In genomic region chr19:40802300-40803169, GRCh38 we compare ENCODE assay signal across 9 cellular contexts. TPM values are rescaled to one million over a fixed set of nuclear protein-coding genes. Genes with fewer than 3 reads are reported as not detected.
DNase-seq lines count a peak whose midpoint lies in the region; ATAC-seq and TF ChIP-seq lines count a peak whose summit lies in the region.
"Had no signal": no experiment of that assay in that cellular context is flagged by ENCODE, and none has a peak within 500 bp of the region (broad histone marks: within the 10 kb centered on the region; RNA-seq: fewer than 3 reads in every experiment).

No MANE protein-coding gene starts in this region.

- H3K27ac ChIP-seq in HUES6 (ENCODE audit: low read depth, low read length) (no peak overlapping the region), right atrium auricular region (peak overlapping the region; percentile 86 to 96)

- H3K4me1 Mint-ChIP-seq in activated T-helper 1 cell treated with anti-CD3 and anti-CD28 coated beads, Interleukin-12 subunit alpha, Interleukin-12 subunit beta, Interleukin-2, Interleukin-4 antibody, amounts not matched to agents 30 ng/mL and 10 ng/mL and 1 ng/mL, durations not matched to agents 14 hours and 24 hours and 36 hours (ENCODE audit: low read depth), result peaks cover 87% of the 10 kb centered on the region
- H3K4me1 Mint-ChIP-seq in stimulated activated memory B cell treated with anti-CD40 and anti-IgM and Interleukin-4, amounts not matched to agents 10 μg/mL and 1 μg/mL and 100 μg/mL, for 72 hours, result peaks cover 90% of the 10 kb centered on the region

- no peak overlapping the region for H3K9ac ChIP-seq in HUES6 (ENCODE audit: low read length)

- intact Hi-C loops in activated T-helper 1 cell treated with anti-CD3 and anti-CD28 coated beads, Interleukin-12 subunit alpha, Interleukin-12 subunit beta, Interleukin-2, Interleukin-4 antibody, amounts not matched to agents 30 ng/mL and 10 ng/mL and 1 ng/mL, durations not matched to agents 14 hours and 24 hours and 36 hours (cut with micrococcal nuclease), result loop anchor here (5.0 kb wide), 1 partner anchor 550 kb away; the partner anchor contains the start of gene TGFB1

- peak overlapping the region; percentile 98 for H3K27ac Mint-ChIP-seq in activated T-helper 1 cell treated with anti-CD3 and anti-CD28 coated beads, Interleukin-12 subunit alpha, Interleukin-12 subunit beta, Interleukin-2, Interleukin-4 antibody, amounts not matched to agents 30 ng/mL and 10 ng/mL and 1 ng/mL, durations not matched to agents 14 hours and 24 hours and 36 hours
- H3K27ac Mint-ChIP-seq in stimulated activated memory B cell treated with anti-CD40 and anti-IgM and Interleukin-4, amounts not matched to agents 10 μg/mL and 1 μg/mL and 100 μg/mL, for 72 hours, result peak overlapping the region; percentile 90

- peaks cover 39% of the 10 kb centered on the region for H3K36me3 Mint-ChIP-seq in activated T-helper 1 cell treated with anti-CD3 and anti-CD28 coated beads, Interleukin-12 subunit alpha, Interleukin-12 subunit beta, Interleukin-2, Interleukin-4 antibody, amounts not matched to agents 30 ng/mL and 10 ng/mL and 1 ng/mL, durations not matched to agents 14 hours and 24 hours and 36 hours (ENCODE audit: low read depth)
- peaks cover 49% of the 10 kb centered on the region for H3K36me3 Mint-ChIP-seq in stimulated activated memory B cell treated with anti-CD40 and anti-IgM and Interleukin-4, amounts not matched to agents 10 μg/mL and 1 μg/mL and 100 μg/mL, for 72 hours

- H3K4me3 Mint-ChIP-seq in activated T-helper 1 cell treated with anti-CD3 and anti-CD28 coated beads, Interleukin-12 subunit alpha, Interleukin-12 subunit beta, Interleukin-2, Interleukin-4 antibody, amounts not matched to agents 30 ng/mL and 10 ng/mL and 1 ng/mL, durations not matched to agents 14 hours and 24 hours and 36 hours, result peak overlapping the region; percentile 97
- peak overlapping the region; percentile 76 for H3K4me3 Mint-ChIP-seq in stimulated activated memory B cell treated with anti-CD40 and anti-IgM and Interleukin-4, amounts not matched to agents 10 μg/mL and 1 μg/mL and 100 μg/mL, for 72 hours

- H3K36me3 ChIP-seq in HUES6 (ENCODE audit: control insufficient read depth, insufficient read depth, low read length) (peaks cover 52% of the 10 kb centered on the region), right atrium auricular region (peaks cover 29% of the 10 kb centered on the region)

- H3K4me1 ChIP-seq in HUES6 (ENCODE audit: control insufficient read depth, insufficient read depth, low read length), result peaks cover 73% of the 10 kb centered on the region
- peaks cover 3 to 86% of the 10 kb centered on the region in 2 donors for H3K4me1 ChIP-seq in right atrium auricular region

- no peaks in the 10 kb centered on the region for H3K27me3 Mint-ChIP-seq in activated T-helper 1 cell treated with anti-CD3 and anti-CD28 coated beads, Interleukin-12 subunit alpha, Interleukin-12 subunit beta, Interleukin-2, Interleukin-4 antibody, amounts not matched to agents 30 ng/mL and 10 ng/mL and 1 ng/mL, durations not matched to agents 14 hours and 24 hours and 36 hours (ENCODE audit: insufficient read depth)
- no peaks in the 10 kb centered on the region for H3K27me3 Mint-ChIP-seq in stimulated activated memory B cell treated with anti-CD40 and anti-IgM and Interleukin-4, amounts not matched to agents 10 μg/mL and 1 μg/mL and 100 μg/mL, for 72 hours

- H3K4me3 ChIP-seq in HUES6 (ENCODE audit: low read depth, low read length) (peak overlapping the region; percentile 11; the same call in 1 of the 2 replicates), right atrium auricular region (peak overlapping the region; percentile 0 to 25)

- no peaks in the 10 kb centered on the region for H3K9me3 Mint-ChIP-seq in activated T-helper 1 cell treated with anti-CD3 and anti-CD28 coated beads, Interleukin-12 subunit alpha, Interleukin-12 subunit beta, Interleukin-2, Interleukin-4 antibody, amounts not matched to agents 30 ng/mL and 10 ng/mL and 1 ng/mL, durations not matched to agents 14 hours and 24 hours and 36 hours
- H3K9me3 Mint-ChIP-seq in stimulated activated memory B cell treated with anti-CD40 and anti-IgM and Interleukin-4, amounts not matched to agents 10 μg/mL and 1 μg/mL and 100 μg/mL, for 72 hours, result no peaks in the 10 kb centered on the region

- H3K9me3 ChIP-seq in HUES6 (ENCODE audit: control insufficient read depth, insufficient read depth, low read depth, low read length), result no peaks in the 10 kb centered on the region
- H3K9me3 ChIP-seq in right atrium auricular region, result no peaks in the 10 kb centered on the region

- H3K27me3 ChIP-seq in HUES6 (ENCODE audit: control insufficient read depth, insufficient read depth, low read length) (no peaks in the 10 kb centered on the region), right atrium auricular region (no peaks in the 10 kb centered on the region)

- TF ChIP-seq CTCF in right atrium auricular region (IDR thresholded peaks at IDR 0.05), result no peak

- no peak for DNase-seq in activated T-helper 1 cell treated with anti-CD3 and anti-CD28 coated beads, Interleukin-12 subunit alpha, Interleukin-12 subunit beta, Interleukin-2, Interleukin-4 antibody, amounts not matched to agents 30 ng/mL and 10 ng/mL and 1 ng/mL, durations not matched to agents 14 hours and 24 hours and 36 hours (ENCODE audit: low spot score)
- DNase-seq in right atrium auricular region (ENCODE audit: low spot score), result peak; percentile 81
- no peak for DNase-seq in foreskin melanocyte
- DNase-seq in hippocampal formation (lab: John Stamatoyannopoulos, UW), result no peak
- no peak for DNase-seq in OCI-M2 (lab: John Stamatoyannopoulos, UW; ENCODE audit: unreplicated experiment)

- ATAC-seq in stimulated activated memory B cell treated with anti-CD40 and anti-IgM and Interleukin-4, amounts not matched to agents 10 μg/mL and 1 μg/mL and 100 μg/mL, for 72 hours, result no peak
- ATAC-seq in GM18517 (IDR thresholded peaks at IDR 0.05; ENCODE audit: unreplicated experiment), result no peak

RNA-seq across cellular contexts. Expression of gene EGLN2, which starts 3.5 kb away (rescaled TPM):
- total RNA-seq in activated T-helper 1 cell treated with anti-CD3 and anti-CD28 coated beads, Interleukin-12 subunit alpha, Interleukin-12 subunit beta, Interleukin-2, Interleukin-4 antibody, amounts not matched to agents 30 ng/mL and 10 ng/mL and 1 ng/mL, durations not matched to agents 14 hours and 24 hours and 36 hours, result 100 and 104 TPM in 2 replicates
- total RNA-seq in right atrium auricular region, result 10 to 100 TPM; 41.7 to 61.3 TPM

RNA-seq across cellular contexts. Expression of gene RAB4B, which starts 24.5 kb away (rescaled TPM):
- 40.6 and 45.5 TPM in 2 replicates for total RNA-seq in activated T-helper 1 cell treated with anti-CD3 and anti-CD28 coated beads, Interleukin-12 subunit alpha, Interleukin-12 subunit beta, Interleukin-2, Interleukin-4 antibody, amounts not matched to agents 30 ng/mL and 10 ng/mL and 1 ng/mL, durations not matched to agents 14 hours and 24 hours and 36 hours
- 10 to 100 TPM; 14.6 to 23.6 TPM for total RNA-seq in right atrium auricular region

RNA-seq across cellular contexts. Expression of gene MIA, which starts 27.2 kb away (rescaled TPM):
- 0.91 TPM in 1 of 2 replicates, not detected in the other for total RNA-seq in activated T-helper 1 cell treated with anti-CD3 and anti-CD28 coated beads, Interleukin-12 subunit alpha, Interleukin-12 subunit beta, Interleukin-2, Interleukin-4 antibody, amounts not matched to agents 30 ng/mL and 10 ng/mL and 1 ng/mL, durations not matched to agents 14 hours and 24 hours and 36 hours
- 1 to 10 TPM in 1 of 2 donors, not detected in 1; 3.5 TPM for total RNA-seq in right atrium auricular region

RNA-seq across cellular contexts. Expression of gene CYP2A6, which starts 47.7 kb away (rescaled TPM):
- not detected in 2 replicates for total RNA-seq in activated T-helper 1 cell treated with anti-CD3 and anti-CD28 coated beads, Interleukin-12 subunit alpha, Interleukin-12 subunit beta, Interleukin-2, Interleukin-4 antibody, amounts not matched to agents 30 ng/mL and 10 ng/mL and 1 ng/mL, durations not matched to agents 14 hours and 24 hours and 36 hours
- not detected for total RNA-seq in right atrium auricular region
- total RNA-seq: pulmonary artery endothelial cell had no signal

RNA-seq across cellular contexts. Expression of gene SNRPA, which starts 51.5 kb away (rescaled TPM):
- total RNA-seq in activated T-helper 1 cell treated with anti-CD3 and anti-CD28 coated beads, Interleukin-12 subunit alpha, Interleukin-12 subunit beta, Interleukin-2, Interleukin-4 antibody, amounts not matched to agents 30 ng/mL and 10 ng/mL and 1 ng/mL, durations not matched to agents 14 hours and 24 hours and 36 hours, result 243 and 245 TPM in 2 replicates
- total RNA-seq in right atrium auricular region, result 10 to 100 TPM; 30.7 to 32.9 TPM
